Comparison of ENCODE assay signal across 8 cellular contexts in the genomic region with DNA sequence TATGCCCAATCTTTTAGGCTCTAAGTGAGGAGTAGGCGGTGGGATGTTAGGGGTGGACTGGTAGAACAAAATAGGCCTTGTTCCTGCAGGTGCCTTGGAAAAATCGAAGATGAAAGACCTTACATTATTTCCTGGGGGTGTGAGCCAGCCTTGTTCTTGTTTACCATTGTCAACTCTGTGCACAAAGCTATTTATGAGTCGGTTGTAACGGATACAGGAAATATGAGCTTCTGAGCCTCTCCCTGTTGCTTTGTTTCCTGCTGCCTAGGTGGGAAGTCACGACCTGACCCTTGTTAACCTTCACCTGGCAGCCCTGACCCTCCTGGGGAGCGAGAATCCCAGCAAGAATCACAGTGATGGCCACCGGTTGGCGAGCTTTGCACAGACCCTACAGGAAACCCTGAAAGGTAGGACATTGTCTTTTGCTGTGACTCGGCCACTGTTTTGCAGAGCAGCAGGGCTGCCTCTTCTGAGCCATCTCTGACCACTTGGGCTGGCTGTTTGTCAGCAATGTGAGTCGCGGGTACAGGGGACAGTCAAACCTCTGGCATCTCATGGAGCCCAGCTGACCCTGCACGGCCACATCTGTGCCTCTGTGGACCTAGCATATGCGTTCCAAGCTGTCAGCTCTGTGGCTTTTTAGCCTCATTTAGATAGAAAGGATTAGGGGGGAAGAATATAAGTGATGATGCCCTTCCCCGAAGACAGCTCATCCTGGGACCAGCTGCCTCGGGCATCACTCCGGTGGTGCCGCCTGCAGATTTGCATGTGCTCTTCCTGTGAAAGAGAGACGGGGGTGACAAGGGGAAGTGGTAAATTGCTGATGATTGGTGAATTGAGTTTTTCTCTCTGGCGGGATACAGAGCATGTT.
DNase-seq lines count a peak whose midpoint lies in the region; ATAC-seq, FAIRE-seq and TF ChIP-seq lines count a peak whose summit lies in the region.

No MANE protein-coding gene starts in this region.

- H3F3A ChIP-seq in PC-9 (ENCODE audit: insufficient read depth, low read depth): peaks cover 58% of the 10 kb centered on the region

- H3K56ac ChIP-seq in H1 (replicated peaks; ENCODE audit: insufficient read length, low read depth, low read length) (no peak overlapping the region), mesendoderm (ENCODE audit: low read length) (no peak overlapping the region)

- POLR2A ChIA-PET in PC-9 (lab: Charles Lee; ENCODE audit: unreplicated experiment): interaction anchor here (0.6 kb wide), 2 partner anchors 239 to 399 kb away, joined by 4 to 16 read pairs; no protein-coding TSS in a partner anchor
- POLR2A ChIA-PET in H1 (lab: Charles Lee; ENCODE audit: partially characterized antibody): no interaction called here

- no peak overlapping the region for H4K8ac ChIP-seq in H1 (ENCODE audit: extremely low read depth, insufficient read depth, low read length)
- H4K8ac ChIP-seq in mesendoderm (ENCODE audit: low read depth, low read length): no peak overlapping the region

- 78% methylated on average over 19 of the region's 19 CpGs; no CpG with 5 or more reads in 1 of the 2 experiments for WGBS in H1 (ENCODE audit: extremely low coverage in 1 of 2, insufficient coverage in 1 of 2, insufficient read length in 1 of 2, insufficient replicate concordance in 2 of 2, low coverage in 1 of 2, low lambda C conversion rate in 2 of 2, missing lambda C conversion rate in 1 of 2), 2 experiments
- WGBS in mesendoderm (ENCODE audit: extremely low coverage, insufficient coverage, low lambda C conversion rate): no CpG with 5 or more reads among the region's 19 CpGs

- peaks cover 65% of the 10 kb centered on the region for H3K4me1 Mint-ChIP-seq in stimulated activated effector memory CD8-positive, alpha-beta T cell treated with anti-CD3 and anti-CD28 coated beads, Interleukin-12 subunit alpha, Interleukin-12 subunit beta, amount 100 ng/mL, for 72 hours

- FAIRE-seq in H1 (lab: Jason Lieb, UNC): no peak

- H3K79me1 ChIP-seq in H1 (ENCODE audit: low read depth, low read length): no peaks in the 10 kb centered on the region
- H3K79me1 ChIP-seq in mesendoderm (ENCODE audit: low read length): no peaks in the 10 kb centered on the region

- H3K36me3 ChIP-seq in PC-9 (ENCODE audit: low read depth): 0 out of 2 replicates have a peak, but pooled peaks cover 12% of the 10 kb centered on the region
- no peaks in the 10 kb centered on the region; a peak in 1 of 8 replicates for H3K36me3 ChIP-seq in H1 (ENCODE audit: control insufficient read depth in 2 of 4, insufficient read depth in 4 of 4, low read length in 3 of 4)
- no peaks in the 10 kb centered on the region for H3K36me3 ChIP-seq in mesendoderm (ENCODE audit: control insufficient read depth, insufficient read depth, low read length)

- CTCF ChIA-PET in PC-9 (lab: Charles Lee): interaction anchor here (0.6 to 1.3 kb wide), 4 partner anchors 16 to 579 kb away, joined by 3 to 4 read pairs (median 3); no protein-coding TSS in a partner anchor
- CTCF ChIA-PET in H1 (lab: Charles Lee; ENCODE audit: partially characterized antibody): interaction anchor here (0.7 to 5.1 kb wide), 14 partner anchors 14 to 313 kb away, joined by 3 to 59 read pairs (median 3); no protein-coding TSS in a partner anchor

- peak overlapping the region; percentile 32 for H4K91ac ChIP-seq in H1 (replicated peaks; ENCODE audit: insufficient read length, low read length)

- H3K4me2 ChIP-seq in PC-9 (peak overlapping the region; percentile 67), H1 (ENCODE audit: insufficient read depth in 1 of 2, low read depth in 2 of 2, low read length in 2 of 2) (no peak overlapping the region), mesendoderm (ENCODE audit: low read length) (no peak overlapping the region)

- no peaks in the 10 kb centered on the region for H3K27me3 ChIP-seq in PC-9 (ENCODE audit: insufficient read depth, low read depth)
- no peaks in the 10 kb centered on the region for H3K27me3 ChIP-seq in H1 (replicated peaks in 1 of 4; ENCODE audit: control insufficient read depth in 3 of 4, extremely low read depth in 1 of 4, insufficient read depth in 3 of 4, low read length in 3 of 4)
- no peaks in the 10 kb centered on the region for H3K27me3 ChIP-seq in mesendoderm (ENCODE audit: insufficient read depth, low read length, poor library complexity)

- ATAC-seq in GM18498 (IDR thresholded peaks at IDR 0.05; ENCODE audit: unreplicated experiment) (peak; percentile 33), HG02588 (IDR thresholded peaks at IDR 0.05; ENCODE audit: unreplicated experiment) (peak; percentile 38), esophagus mucosa (no peak)
- peak; percentile 63 for ATAC-seq in stimulated activated effector memory CD8-positive, alpha-beta T cell treated with anti-CD3 and anti-CD28 coated beads, Interleukin-12 subunit alpha, Interleukin-12 subunit beta, amount 100 ng/mL, for 72 hours

- no peaks in the 10 kb centered on the region for H4K20me1 ChIP-seq in PC-9 (ENCODE audit: insufficient read depth)
- no peaks in the 10 kb centered on the region for H4K20me1 ChIP-seq in H1 (replicated peaks in 1 of 2; ENCODE audit: control insufficient read depth in 1 of 2, insufficient read depth in 2 of 2, low read length in 2 of 2)

- no TSS peak for BruUV-seq in PC-9 (replicated peaks; lab: Mats Ljungman, UMichigan)

- H3K4me3 ChIP-seq in PC-9: no peak overlapping the region
- no peak overlapping the region for H3K4me3 ChIP-seq in H1 (ENCODE audit: extremely low read depth in 1 of 4, insufficient read depth in 2 of 4, low read depth in 3 of 4, low read length in 4 of 4)
- H3K4me3 ChIP-seq in mesendoderm (ENCODE audit: low read length): no peak overlapping the region

- H3K23ac ChIP-seq in H1 (ENCODE audit: insufficient read length): no peak overlapping the region
- H3K23ac ChIP-seq in mesendoderm (ENCODE audit: low read length): no peak overlapping the region

- no peaks in the 10 kb centered on the region for H3K9me3 Mint-ChIP-seq in stimulated activated effector memory CD8-positive, alpha-beta T cell treated with anti-CD3 and anti-CD28 coated beads, Interleukin-12 subunit alpha, Interleukin-12 subunit beta, amount 100 ng/mL, for 72 hours

- H3K27ac ChIP-seq in PC-9 (peak overlapping the region; percentile 76), H1 (ENCODE audit: low read depth, low read length) (no peak overlapping the region), mesendoderm (ENCODE audit: low read depth, low read length) (no peak overlapping the region)

- H2BK5ac ChIP-seq in H1 (ENCODE audit: low read depth, low read length) (peak overlapping the region; percentile 53; the same call in 1 of the 2 replicates), mesendoderm (ENCODE audit: low read length) (no peak overlapping the region)

- peak overlapping the region; percentile 97 for H3K27ac Mint-ChIP-seq in stimulated activated effector memory CD8-positive, alpha-beta T cell treated with anti-CD3 and anti-CD28 coated beads, Interleukin-12 subunit alpha, Interleukin-12 subunit beta, amount 100 ng/mL, for 72 hours

- no peak overlapping the region for H3K9ac ChIP-seq in H1 (replicated peaks in 1 of 4; ENCODE audit: extremely low read depth in 1 of 4, low read depth in 3 of 4, low read length in 3 of 4)
- no peak overlapping the region for H3K9ac ChIP-seq in mesendoderm (ENCODE audit: low read length)

- peak overlapping the region; percentile 51; the same call in 1 of the 2 replicates for H3K18ac ChIP-seq in H1 (ENCODE audit: extremely low read depth, low read length)
- no peak overlapping the region for H3K18ac ChIP-seq in mesendoderm (ENCODE audit: low read length)

- H3K4me1 ChIP-seq in PC-9 (replicated peaks; ENCODE audit: insufficient read depth): peaks cover 81% of the 10 kb centered on the region
- peaks cover 7 to 24% (median 13%) of the 10 kb centered on the region in 4 experiments for H3K4me1 ChIP-seq in H1 (replicated peaks in 1 of 4; ENCODE audit: control insufficient read depth in 3 of 4, insufficient read depth in 4 of 4, low read length in 3 of 4)
- peaks cover 7% of the 10 kb centered on the region for H3K4me1 ChIP-seq in mesendoderm (ENCODE audit: control insufficient read depth, low read depth, low read length)

- TF ChIP-seq RAD21 in H1 (IDR thresholded peaks at IDR 0.05 in 1 of 2, conservative IDR thresholded peaks at IDR 0.05 in 1 of 2; ENCODE audit: low read depth in 2 of 2, low read length in 2 of 2): no peak

- H2BK15ac ChIP-seq in H1 (ENCODE audit: low read length): 0 out of 2 replicates have a peak overlapping the region, but pooled peaks have one; percentile 67
- H2BK15ac ChIP-seq in mesendoderm (replicated peaks; ENCODE audit: low read depth): no peak overlapping the region

- H3K79me2 ChIP-seq in PC-9 (ENCODE audit: low read depth) (peaks cover 5% of the 10 kb centered on the region; the same call in 1 of the 2 replicates), H1 (ENCODE audit: control insufficient read depth in 1 of 2, insufficient read depth in 2 of 2, low read length in 2 of 2) (no peaks in the 10 kb centered on the region), mesendoderm (ENCODE audit: control insufficient read depth, insufficient read depth, low read length) (no peaks in the 10 kb centered on the region)

- TF ChIP-seq CTCF in PC-9 (conservative IDR thresholded peaks at IDR 0.05) (no peak), H1 (IDR thresholded peaks at IDR 0.05; ENCODE audit: control extremely low read depth in 1 of 3, insufficient read depth in 1 of 3, low read depth in 1 of 3, low read length in 3 of 3) (peak in 1 of 3 experiments; percentile 5; a peak in 1 of 4 replicates)

- no peak overlapping the region for H3K4ac ChIP-seq in H1 (replicated peaks; ENCODE audit: insufficient read length, low read depth, low read length)
- H3K4ac ChIP-seq in mesendoderm (ENCODE audit: low read depth, low read length): no peak overlapping the region

- H3K4me3 Mint-ChIP-seq in stimulated activated effector memory CD8-positive, alpha-beta T cell treated with anti-CD3 and anti-CD28 coated beads, Interleukin-12 subunit alpha, Interleukin-12 subunit beta, amount 100 ng/mL, for 72 hours: peak overlapping the region; percentile 71

- no peak for TF ChIP-seq POLR2A in H1 (IDR thresholded peaks at IDR 0.05; ENCODE audit: control extremely low read depth in 1 of 2, low read depth in 2 of 2, low read length in 2 of 2)

- DNase-seq in PC-9 (peak; percentile 51 to 94), H1 (ENCODE audit: low read depth in 1 of 2, low spot score in 2 of 2) (peak in 1 of 2 experiments; percentile 49), mesendoderm (no peak), AG08395 (ENCODE audit: low spot score) (no peak)
- peak; percentile 13 to 69 for DNase-seq in stimulated activated effector memory CD8-positive, alpha-beta T cell treated with anti-CD3 and anti-CD28 coated beads, Interleukin-12 subunit alpha, Interleukin-12 subunit beta, amount 100 ng/mL, for 72 hours (ENCODE audit: low spot score in 2 of 2)

- no peaks in the 10 kb centered on the region for H3K9me2 ChIP-seq in PC-9 (ENCODE audit: insufficient read depth)

- H2BK120ac ChIP-seq in H1 (replicated peaks; ENCODE audit: low read depth, low read length): no peak overlapping the region
- no peak overlapping the region for H2BK120ac ChIP-seq in mesendoderm (ENCODE audit: low read depth, low read length)

- H2AK5ac ChIP-seq in H1 (ENCODE audit: low read depth, low read length) (no peak overlapping the region), mesendoderm (ENCODE audit: low read length) (no peak overlapping the region)

- intact Hi-C loops in PC-9 (cut with micrococcal nuclease; ENCODE audit: unreplicated experiment): loop anchor here (1.0 kb wide), 1 partner anchor 134 kb away; the partner anchor contains the start of gene EEPD1

- H2BK20ac ChIP-seq in H1 (ENCODE audit: low read length): no peak overlapping the region

- H2BK12ac ChIP-seq in H1 (ENCODE audit: low read depth, low read length): peak overlapping the region; percentile 55; the same call in 1 of the 2 replicates

- H3K9me3 ChIP-seq in PC-9 (ENCODE audit: insufficient read depth, low read depth) (no peaks in the 10 kb centered on the region), H1 (ENCODE audit: insufficient read depth in 2 of 2, low read depth in 1 of 2, low read length in 1 of 2) (no peaks in the 10 kb centered on the region)

- no peak for TF ChIP-seq EP300 in H1 (IDR thresholded peaks at IDR 0.05; ENCODE audit: borderline replicate concordance in 1 of 2, low read depth in 2 of 2, low read length in 2 of 2)

- no peak overlapping the region for H3K14ac ChIP-seq in H1 (ENCODE audit: insufficient read length)

- no peaks in the 10 kb centered on the region for H3K23me2 ChIP-seq in H1 (ENCODE audit: low read depth, low read length)

- H2AFZ ChIP-seq in PC-9 (no peak overlapping the region; the same call in 1 of the 2 replicates), H1 (ENCODE audit: low read length) (no peak overlapping the region)

- peaks cover 10% of the 10 kb centered on the region for H3K36me3 Mint-ChIP-seq in stimulated activated effector memory CD8-positive, alpha-beta T cell treated with anti-CD3 and anti-CD28 coated beads, Interleukin-12 subunit alpha, Interleukin-12 subunit beta, amount 100 ng/mL, for 72 hours

- H4K5ac ChIP-seq in H1 (ENCODE audit: insufficient read length, low read depth, low read length): no peak overlapping the region
- H4K5ac ChIP-seq in mesendoderm (ENCODE audit: low read length): no peak overlapping the region

Comparison
In these comparisons a context has a peak if more than half of its experiments do, and no peak if none do; other contexts are left out.
1. DNase-seq: peak in PC-9 (2 of 2) and stimulated activated effector memory CD8-positive, alpha-beta T cell treated with anti-CD3 and anti-CD28 coated beads, Interleukin-12 subunit alpha, Interleukin-12 subunit beta, amount 100 ng/mL, for 72 hours (2 of 2); none in mesendoderm (single experiment) and AG08395 (single experiment).